Comparison of ENCODE assay signal across 7 cellular contexts in genomic region chr12:71938728-71939385, GRCh38. TPM values are rescaled to one million over a fixed set of nuclear protein-coding genes. Genes with fewer than 3 reads are reported as not detected.
DNase-seq lines count a peak whose midpoint lies in the region; ATAC-seq, FAIRE-seq and TF ChIP-seq lines count a peak whose summit lies in the region.

TPH2 (plus strand) TSS chr12:71938845; CDS start chr12:71938987, 142 bp downstream.

- H3K27me3 Mint-ChIP-seq in activated CD4-positive, alpha-beta T cell treated with anti-CD3 and anti-CD28 coated beads, Interleukin-2, amount 10 ng/mL, durations not matched to agents 24 days and 14 days, result peaks cover 40% of the 10 kb centered on the region

- peaks cover 15% of the 10 kb centered on the region for H3K9me3 Mint-ChIP-seq in activated CD4-positive, alpha-beta T cell treated with anti-CD3 and anti-CD28 coated beads, Interleukin-2, amount 10 ng/mL, durations not matched to agents 24 days and 14 days

- no peak within 1 kb of the TSS for H3K4me3 Mint-ChIP-seq in activated CD4-positive, alpha-beta T cell treated with anti-CD3 and anti-CD28 coated beads, Interleukin-2, amount 10 ng/mL, durations not matched to agents 24 days and 14 days

- peak; percentile 54 for FAIRE-seq in GM12892 (lab: Jason Lieb, UNC)

- no peak for TF ChIP-seq POLR2A in GM12892 (IDR thresholded peaks at IDR 0.05; ENCODE audit: low read depth, low read length)

- peak; percentile 0 for DNase-seq in GM12892 (ENCODE audit: insufficient read length)
- peak; percentile 28 for DNase-seq in NCI-H345 treated with DMSO at 0.1 percent for 48 hours (lab: John Stamatoyannopoulos, UW; ENCODE audit: unreplicated experiment)
- peak; percentile 88 for DNase-seq in activated CD4-positive, alpha-beta T cell treated with anti-CD3 and anti-CD28 coated beads, Interleukin-2, amount 10 ng/mL, durations not matched to agents 24 days and 14 days
- DNase-seq in fibroblast of gingiva (ENCODE audit: low read depth), result peak; percentile 21
- peak; percentile 1 for DNase-seq in occipital lobe (lab: John Stamatoyannopoulos, UW)

- ATAC-seq in HG02938 (IDR thresholded peaks at IDR 0.05; ENCODE audit: unreplicated experiment), result peak; percentile 65
- no peak for ATAC-seq in HG03025 (IDR thresholded peaks at IDR 0.05; ENCODE audit: low FRiP score, unreplicated experiment)

- no peaks in the 10 kb centered on the region for H3K36me3 Mint-ChIP-seq in activated CD4-positive, alpha-beta T cell treated with anti-CD3 and anti-CD28 coated beads, Interleukin-2, amount 10 ng/mL, durations not matched to agents 24 days and 14 days (ENCODE audit: low read depth)

- peaks cover 10% of the 10 kb centered on the region for H3K4me1 Mint-ChIP-seq in activated CD4-positive, alpha-beta T cell treated with anti-CD3 and anti-CD28 coated beads, Interleukin-2, amount 10 ng/mL, durations not matched to agents 24 days and 14 days

- H3K27ac Mint-ChIP-seq in activated CD4-positive, alpha-beta T cell treated with anti-CD3 and anti-CD28 coated beads, Interleukin-2, amount 10 ng/mL, durations not matched to agents 24 days and 14 days, result no peak within 1 kb of the TSS

- intact Hi-C loops in activated CD4-positive, alpha-beta T cell treated with anti-CD3 and anti-CD28 coated beads, Interleukin-2, amount 10 ng/mL, durations not matched to agents 24 days and 14 days (cut with micrococcal nuclease), result loop anchor here (1.0 to 2.0 kb wide), 2 partner anchors 100 to 159 kb away; partner anchors contain the start of gene TBC1D15

RNA-seq across cellular contexts. Expression of gene TPH2, which starts in this region (rescaled TPM):
- not detected for polyA plus RNA-seq in GM12892 (2012; ENCODE audit: missing spikeins)
- total RNA-seq in activated CD4-positive, alpha-beta T cell treated with anti-CD3 and anti-CD28 coated beads, Interleukin-2, amount 10 ng/mL, durations not matched to agents 24 days and 14 days, result not detected in 2 replicates
- not detected for total RNA-seq in occipital lobe

Comparison
In these comparisons a context has a peak if more than half of its experiments do, and no peak if none do; other contexts are left out.
1. Peak in DNase-seq in activated CD4-positive, alpha-beta T cell treated with anti-CD3 and anti-CD28 coated beads, Interleukin-2, amount 10 ng/mL, durations not matched to agents 24 days and 14 days; RNA of the gene not detected or under 1 TPM.
2. Peak in DNase-seq in occipital lobe; RNA of the gene not detected or under 1 TPM.
3. DNase-seq: peak in every context shown above with its lines; median percentile 88 in activated CD4-positive, alpha-beta T cell treated with anti-CD3 and anti-CD28 coated beads, Interleukin-2, amount 10 ng/mL, durations not matched to agents 24 days and 14 days; 28 in NCI-H345 treated with DMSO at 0.1 percent for 48 hours; 21 in fibroblast of gingiva; 1 in occipital lobe; 0 in GM12892.